In genomic region chr17:65750678-65751077, GRCh38 we compare ENCODE assay signal across 1 cellular context.
A peak's percentile ranks its signal among the peaks of the same experiment; 100 is the strongest.
TF ChIP-seq lines count a peak whose summit lies in the region.

No MANE protein-coding gene starts in this region.

TF ChIP-seq in HepG2, 621 proteins besides CTCF, POLR2A, EP300 and RAD21 (continued from another document):
- peak; percentile 22; the same call in 1 of the 2 replicates for TF ChIP-seq ZBTB25 (CRISPR knock-in tag; IDR thresholded peaks at IDR 0.05)
- TF ChIP-seq STAG1 (CRISPR knock-in tag; IDR thresholded peaks at IDR 0.05): peak; percentile 19; the same call in 1 of the 2 replicates
- TF ChIP-seq KDM2A (CRISPR knock-in tag; IDR thresholded peaks at IDR 0.05; ENCODE audit: borderline replicate concordance, low read depth): peak; percentile 61; the same call in 1 of the 2 replicates
- TF ChIP-seq XRCC5 (optimal IDR thresholded peaks at IDR 0.05; ENCODE audit: low read length): peak; percentile 73
- TF ChIP-seq FOXP1 (IDR thresholded peaks at IDR 0.05): 0 out of 2 replicates have a peak, but pooled peaks have one; percentile 20
- peak; percentile 67 for TF ChIP-seq FOXP1 (CRISPR knock-in tag; IDR thresholded peaks at IDR 0.05)
- 0 out of 2 replicates have a peak, but pooled peaks have one; percentile 9 for TF ChIP-seq FOXA1 (IDR thresholded peaks at IDR 0.05)
- peak; percentile 49; the same call in 1 of the 2 replicates for TF ChIP-seq FOXA1 (CRISPR knock-in tag; IDR thresholded peaks at IDR 0.05)
- no peak for TF ChIP-seq ZNF776 (CRISPR knock-in tag; IDR thresholded peaks at IDR 0.05)
- no peak for TF ChIP-seq TIGD3 (CRISPR knock-in tag; IDR thresholded peaks at IDR 0.05; ENCODE audit: borderline replicate concordance)
- peak; percentile 61; the same call in 1 of the 2 replicates for TF ChIP-seq MIER2 (CRISPR knock-in tag; IDR thresholded peaks at IDR 0.05)
- TF ChIP-seq ZFP37 (CRISPR knock-in tag; IDR thresholded peaks at IDR 0.05; ENCODE audit: borderline replicate concordance): no peak
- TF ChIP-seq SYNCRIP (IDR thresholded peaks at IDR 0.05; ENCODE audit: insufficient read depth, low read depth, low read length): no peak
- no peak for TF ChIP-seq ZNF713 (CRISPR knock-in tag; IDR thresholded peaks at IDR 0.05)
- TF ChIP-seq NCOA2 (CRISPR knock-in tag; IDR thresholded peaks at IDR 0.05): peak; percentile 89
- TF ChIP-seq SNAI1 (CRISPR knock-in tag; IDR thresholded peaks at IDR 0.05; ENCODE audit: borderline replicate concordance): no peak
- peak; percentile 63; the same call in 1 of the 2 replicates for TF ChIP-seq IRF2 (CRISPR knock-in tag; IDR thresholded peaks at IDR 0.05)
- 0 out of 2 replicates have a peak, but pooled peaks have one; percentile 39 for TF ChIP-seq MEIS1 (CRISPR knock-in tag; IDR thresholded peaks at IDR 0.05; ENCODE audit: borderline replicate concordance)
- no peak for TF ChIP-seq ZNF558 (CRISPR knock-in tag; IDR thresholded peaks at IDR 0.05; ENCODE audit: borderline replicate concordance)
- peak; percentile 35; the same call in 1 of the 2 replicates for TF ChIP-seq MYC (CRISPR knock-in tag; IDR thresholded peaks at IDR 0.05; ENCODE audit: borderline replicate concordance)
- TF ChIP-seq THAP11 (CRISPR knock-in tag; IDR thresholded peaks at IDR 0.05): peak; percentile 51
- peak; percentile 72; the same call in 1 of the 2 replicates for TF ChIP-seq NCOR1 (IDR thresholded peaks at IDR 0.05; ENCODE audit: borderline replicate concordance, low read length)
- peak; percentile 96 for TF ChIP-seq ZNF362 (CRISPR knock-in tag; IDR thresholded peaks at IDR 0.05; ENCODE audit: borderline replicate concordance)
- TF ChIP-seq ZNF724P (CRISPR knock-in tag; IDR thresholded peaks at IDR 0.05; ENCODE audit: borderline replicate concordance): no peak
- TF ChIP-seq KDM4B (CRISPR knock-in tag; IDR thresholded peaks at IDR 0.05): 0 out of 2 replicates have a peak, but pooled peaks have one; percentile 35
- TF ChIP-seq ATF3 (CRISPR knock-in tag; IDR thresholded peaks at IDR 0.05): peak; percentile 73; the same call in 1 of the 2 replicates
- peak; percentile 80 for TF ChIP-seq RARA (CRISPR knock-in tag; IDR thresholded peaks at IDR 0.05)
- TF ChIP-seq MED1 (CRISPR knock-in tag; IDR thresholded peaks at IDR 0.05): peak; percentile 79
- no peak for TF ChIP-seq ZNF572 (CRISPR knock-in tag; IDR thresholded peaks at IDR 0.05)
- TF ChIP-seq PCBP1 (IDR thresholded peaks at IDR 0.05; ENCODE audit: borderline replicate concordance, low read depth, low read length): no peak
- TF ChIP-seq PHF21A (CRISPR knock-in tag; IDR thresholded peaks at IDR 0.05): peak; percentile 63
- no peak for TF ChIP-seq ZNF17 (CRISPR knock-in tag; IDR thresholded peaks at IDR 0.05)
- TF ChIP-seq SRF (IDR thresholded peaks at IDR 0.05; ENCODE audit: low read depth, low read length): no peak
- peak; percentile 29; the same call in 1 of the 2 replicates for TF ChIP-seq ZFX (CRISPR knock-in tag; IDR thresholded peaks at IDR 0.05; ENCODE audit: low read depth)
- no peak for TF ChIP-seq CENPBD1 (CRISPR knock-in tag; IDR thresholded peaks at IDR 0.05; ENCODE audit: borderline replicate concordance, low read depth)
